ENCODE assay signal across 14 cellular contexts in genomic region chr2:61705625-61706024, GRCh38.
A peak's percentile ranks its signal among the peaks of the same experiment; 100 is the strongest.
DNase-seq lines count a peak whose midpoint lies in the region; ATAC-seq and TF ChIP-seq lines count a peak whose summit lies in the region.
"Had no signal": no experiment of that assay in that cellular context is flagged by ENCODE, and none has a peak within 500 bp of the region (broad histone marks: within the 10 kb centered on the region; RNA-seq: fewer than 3 reads in every experiment).

No MANE protein-coding gene starts in this region.

- H3K36me3 ChIP-seq in OCI-LY3 (replicated peaks; ENCODE audit: low read depth, low read length) (no peaks in the 10 kb centered on the region), suprapubic skin (no peaks in the 10 kb centered on the region)
- H3K36me3 ChIP-seq in CD8-positive, alpha-beta T cell (ENCODE audit: insufficient read depth, low read length), result no peaks in the 10 kb centered on the region
- H3K36me3 ChIP-seq: BLaER1, HAP-1, MG63 had no signal

- no peak overlapping the region for H3K4me3 Mint-ChIP-seq in CD8-positive, alpha-beta T cell

- WGBS in suprapubic skin, result 83% methylated on average over 5 of the region's 5 CpGs

- H3K79me2 ChIP-seq in OCI-LY3 (ENCODE audit: low read length), result no peaks in the 10 kb centered on the region

- H3K9me3 ChIP-seq in OCI-LY3 (ENCODE audit: insufficient read depth, low read length) (no peaks in the 10 kb centered on the region), suprapubic skin (no peaks in the 10 kb centered on the region)
- H3K9me3 ChIP-seq in CD8-positive, alpha-beta T cell (ENCODE audit: low read length), result no peaks in the 10 kb centered on the region
- H3K9me3 ChIP-seq: BLaER1, HAP-1, MG63 had no signal

- H4K20me1 ChIP-seq in OCI-LY3 (ENCODE audit: insufficient read depth, low read length), result no peaks in the 10 kb centered on the region
- H4K20me1 ChIP-seq: BLaER1 had no signal

- H3K4me3 ChIP-seq in OCI-LY3 (ENCODE audit: low read length), result no peak overlapping the region
- H3K4me3 ChIP-seq in suprapubic skin, result no peak overlapping the region
- H3K4me3 ChIP-seq in CD8-positive, alpha-beta T cell (ENCODE audit: low read depth, low read length), result no peak overlapping the region
- H3K4me3 ChIP-seq: BLaER1, HAP-1, MG63 had no signal

- POLR2A ChIA-PET in CD8-positive, alpha-beta T cell (lab: Charles Lee), result no interaction called here

- H3K27me3 Mint-ChIP-seq in CD8-positive, alpha-beta T cell (ENCODE audit: low read depth), result no peaks in the 10 kb centered on the region

- H2AFZ ChIP-seq in OCI-LY3 (ENCODE audit: low read depth, low read length), result peak overlapping the region; percentile 41; the same call in 1 of the 2 replicates

- no peaks in the 10 kb centered on the region for H3K9me3 Mint-ChIP-seq in CD8-positive, alpha-beta T cell

- no peak for TF ChIP-seq EP300 in suprapubic skin (IDR thresholded peaks at IDR 0.05)

- no peak for TF ChIP-seq POLR2A in suprapubic skin (IDR thresholded peaks at IDR 0.05)

- H3K36me3 Mint-ChIP-seq in CD8-positive, alpha-beta T cell, result no peaks in the 10 kb centered on the region

- CTCF ChIA-PET in CD8-positive, alpha-beta T cell (lab: Charles Lee), result no interaction called here

- H3K4me1 ChIP-seq in OCI-LY3 (ENCODE audit: low read length) (peaks cover 47% of the 10 kb centered on the region), suprapubic skin (no peaks in the 10 kb centered on the region)
- no peaks in the 10 kb centered on the region for H3K4me1 ChIP-seq in CD8-positive, alpha-beta T cell (ENCODE audit: insufficient read depth, low read length)
- H3K4me1 ChIP-seq: HAP-1 had no signal

- H3K27ac ChIP-seq in OCI-LY3 (ENCODE audit: low read length) (no peak overlapping the region), suprapubic skin (no peak overlapping the region)
- H3K27ac ChIP-seq in CD8-positive, alpha-beta T cell (ENCODE audit: low read depth, low read length), result no peak overlapping the region
- H3K27ac ChIP-seq: BLaER1 had no signal

- ATAC-seq in CD8-positive, alpha-beta T cell, result no peak

- intact Hi-C loops in CD8-positive, alpha-beta T cell (cut with DNase I, micrococcal nuclease), result no loop called here

- peak; percentile 31 for DNase-seq in NCI-H82 (lab: John Stamatoyannopoulos, UW)
- no peak for DNase-seq in NCI-H82 treated with DMSO at 0.1 percent for 48 hours (lab: John Stamatoyannopoulos, UW; ENCODE audit: unreplicated experiment)
- peak; percentile 83 for DNase-seq in myocyte (ENCODE audit: low read depth)
- no peak for DNase-seq in suprapubic skin (ENCODE audit: low spot score in 2 of 2)
- DNase-seq in dermis blood vessel endothelial cell, result no peak
- no peak for DNase-seq in CD8-positive, alpha-beta T cell
- DNase-seq: DMS 273 treated with DMSO at 0.1 percent for 48 hours, GDM1, MG63, NCI-H1092 treated with DMSO at 0.1 percent for 48 hours, NCI-H1694 treated with DMSO at 0.1 percent for 48 hours had no signal

- peak overlapping the region; percentile 36 for H3K4me2 ChIP-seq in OCI-LY3 (ENCODE audit: low read length)
- H3K4me2 ChIP-seq: BLaER1 had no signal

- H3K27me3 ChIP-seq in OCI-LY3 (ENCODE audit: low read depth, low read length), result peaks cover 8% of the 10 kb centered on the region; the same call in 1 of the 2 replicates
- H3K27me3 ChIP-seq in suprapubic skin, result no peaks in the 10 kb centered on the region
- H3K27me3 ChIP-seq in CD8-positive, alpha-beta T cell (ENCODE audit: insufficient read depth, low read length), result no peaks in the 10 kb centered on the region
- H3K27me3 ChIP-seq: BLaER1, MG63 had no signal

- H3K27ac Mint-ChIP-seq in CD8-positive, alpha-beta T cell, result no peak overlapping the region

- no peaks in the 10 kb centered on the region for H3K4me1 Mint-ChIP-seq in CD8-positive, alpha-beta T cell (ENCODE audit: low read depth)

- no peak overlapping the region for H3K9ac ChIP-seq in OCI-LY3 (ENCODE audit: low read length)
- H3K9ac ChIP-seq: BLaER1 had no signal

- TF ChIP-seq CTCF in OCI-LY3 (IDR thresholded peaks at IDR 0.05; ENCODE audit: low read depth, low read length) (no peak), suprapubic skin (IDR thresholded peaks at IDR 0.05) (no peak)
- no peak for TF ChIP-seq CTCF in CD8-positive, alpha-beta T cell (IDR thresholded peaks at IDR 0.05)

Comparison
In these comparisons a context has a peak if more than half of its experiments do, and no peak if none do; other contexts are left out.
1. DNase-seq: peak in NCI-H82 (single experiment) and myocyte (single experiment); none in NCI-H82 treated with DMSO at 0.1 percent for 48 hours (single experiment), suprapubic skin (0 of 2), dermis blood vessel endothelial cell (single experiment) and CD8-positive, alpha-beta T cell (0 of 7).